In the genomic region with DNA sequence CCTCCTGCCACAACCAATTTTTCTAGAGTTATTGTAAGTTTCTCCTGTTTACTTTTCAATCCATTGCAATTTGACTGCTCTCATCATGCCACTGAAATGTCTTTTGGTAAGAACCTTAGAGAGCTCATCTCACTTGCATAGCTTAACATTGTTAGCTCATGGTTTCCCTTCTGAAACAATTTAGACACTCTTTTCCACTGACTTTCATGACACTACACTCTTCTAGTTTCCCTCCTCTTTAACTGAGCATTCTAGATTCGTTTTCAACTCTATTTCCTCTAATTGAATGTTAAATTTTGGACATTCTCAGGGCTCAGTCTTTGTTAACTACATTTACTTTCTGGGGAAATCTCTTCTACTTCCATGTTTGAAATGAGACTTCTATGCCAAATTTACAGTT, we compare ENCODE assay signal across 32 cellular contexts.
"Had no signal": no experiment of that assay in that cellular context is flagged by ENCODE, and none has a peak within 500 bp of the region (broad histone marks: within the 10 kb centered on the region; RNA-seq: fewer than 3 reads in every experiment).

No MANE protein-coding gene starts in this region.

- H3K4me1 ChIP-seq: ascending aorta, breast epithelium had no signal

- H3K27me3 ChIP-seq: ascending aorta, breast epithelium, cardiac muscle cell had no signal

- H3K9me3 Mint-ChIP-seq: activated CD4-positive, alpha-beta memory T cell treated with anti-CD3 and anti-CD28 coated beads for 36 hours; activated CD4-positive, alpha-beta T cell treated with anti-CD3 and anti-CD28 coated beads, Interleukin-2, amount 10 ng/mL, durations not matched to agents 24 days and 14 days; activated naive CD8-positive, alpha-beta T cell treated with anti-CD3 and anti-CD28 coated beads, Interleukin-2, amount 10 ng/mL, durations not matched to agents 7 days and 5 days; endodermal cell had no signal

- H3K27ac ChIP-seq: ascending aorta, breast epithelium, cardiac muscle cell, coronary artery, dorsolateral prefrontal cortex had no signal

- H3K27ac Mint-ChIP-seq: activated CD4-positive, alpha-beta memory T cell treated with anti-CD3 and anti-CD28 coated beads for 36 hours; activated CD4-positive, alpha-beta T cell treated with anti-CD3 and anti-CD28 coated beads for 36 hours; activated CD4-positive, alpha-beta T cell treated with anti-CD3 and anti-CD28 coated beads, Interleukin-2, amount 10 ng/mL, durations not matched to agents 24 days and 14 days; activated CD8-positive, alpha-beta memory T cell treated with anti-CD3 and anti-CD28 coated beads, Interleukin-2, amount 10 ng/mL, durations not matched to agents 7 days and 5 days; activated CD8-positive, alpha-beta T cell treated with anti-CD3 and anti-CD28 coated beads, Interleukin-2, amount 10 ng/mL, durations not matched to agents 7 days and 5 days; activated naive CD4-positive, alpha-beta T cell treated with anti-CD3 and anti-CD28 coated beads, Interleukin-2, amount 10 ng/mL, durations not matched to agents 7 days and 5 days; activated naive CD4-positive, alpha-beta T cell treated with anti-CD3 and anti-CD28 coated beads, Interleukin-2, amount 50 U/mL, for 72 hours; activated naive CD8-positive, alpha-beta T cell treated with anti-CD3 and anti-CD28 coated beads, Interleukin-2, amount 10 ng/mL, durations not matched to agents 7 days and 5 days; brain; dendritic cell treated with granulocyte-macrophage colony-stimulating factor and Interleukin-4, amounts not matched to agents 40 ng/mL and 50 ng/mL, for 4 days; endodermal cell; T-helper 2 cell treated with Interferon-gamma antibody and Interleukin-4, amounts not matched to agents 5 μg/mL and 100 μg/mL, for 36 hours had no signal

- H3K36me3 Mint-ChIP-seq: activated CD4-positive, alpha-beta memory T cell treated with anti-CD3 and anti-CD28 coated beads for 36 hours; activated CD8-positive, alpha-beta memory T cell treated with anti-CD3 and anti-CD28 coated beads, Interleukin-2, amount 10 ng/mL, durations not matched to agents 7 days and 5 days; activated naive CD4-positive, alpha-beta T cell treated with anti-CD3 and anti-CD28 coated beads, Interleukin-2, amount 10 ng/mL, durations not matched to agents 7 days and 5 days; activated naive CD4-positive, alpha-beta T cell treated with anti-CD3 and anti-CD28 coated beads, Interleukin-2, amount 50 U/mL, for 72 hours; activated naive CD8-positive, alpha-beta T cell treated with anti-CD3 and anti-CD28 coated beads, Interleukin-2, amount 10 ng/mL, durations not matched to agents 7 days and 5 days; brain had no signal

- H3K4me1 Mint-ChIP-seq: activated CD4-positive, alpha-beta T cell treated with anti-CD3 and anti-CD28 coated beads for 36 hours; activated CD4-positive, alpha-beta T cell treated with anti-CD3 and anti-CD28 coated beads, Interleukin-2, amount 10 ng/mL, durations not matched to agents 24 days and 14 days; activated CD8-positive, alpha-beta memory T cell treated with anti-CD3 and anti-CD28 coated beads, Interleukin-2, amount 10 ng/mL, durations not matched to agents 7 days and 5 days; activated naive CD4-positive, alpha-beta T cell treated with anti-CD3 and anti-CD28 coated beads, Interleukin-2, amount 10 ng/mL, durations not matched to agents 7 days and 5 days; activated naive CD8-positive, alpha-beta T cell treated with anti-CD3 and anti-CD28 coated beads, Interleukin-2, amount 10 ng/mL, durations not matched to agents 7 days and 5 days; brain had no signal

- H3K9me3 ChIP-seq: ascending aorta, breast epithelium had no signal

- H3K4me3 Mint-ChIP-seq: activated CD4-positive, alpha-beta memory T cell treated with anti-CD3 and anti-CD28 coated beads for 36 hours; activated CD4-positive, alpha-beta T cell treated with anti-CD3 and anti-CD28 coated beads for 36 hours; activated CD4-positive, alpha-beta T cell treated with anti-CD3 and anti-CD28 coated beads, Interleukin-2, amount 10 ng/mL, durations not matched to agents 24 days and 14 days; activated CD8-positive, alpha-beta memory T cell treated with anti-CD3 and anti-CD28 coated beads, Interleukin-2, amount 10 ng/mL, durations not matched to agents 7 days and 5 days; activated CD8-positive, alpha-beta T cell treated with anti-CD3 and anti-CD28 coated beads, Interleukin-2, amount 10 ng/mL, durations not matched to agents 7 days and 5 days; activated naive CD4-positive, alpha-beta T cell treated with anti-CD3 and anti-CD28 coated beads, Interleukin-2, amount 10 ng/mL, durations not matched to agents 7 days and 5 days; activated naive CD8-positive, alpha-beta T cell treated with anti-CD3 and anti-CD28 coated beads, Interleukin-2, amount 10 ng/mL, durations not matched to agents 7 days and 5 days; brain; dendritic cell treated with granulocyte-macrophage colony-stimulating factor and Interleukin-4, amounts not matched to agents 40 ng/mL and 50 ng/mL, for 4 days; endodermal cell; T-helper 2 cell treated with Interferon-gamma antibody and Interleukin-4, amounts not matched to agents 5 μg/mL and 100 μg/mL, for 36 hours had no signal

- H3K36me3 ChIP-seq: ascending aorta, breast epithelium, cardiac muscle cell had no signal

- ATAC-seq: activated CD4-positive, alpha-beta T cell treated with anti-CD3 and anti-CD28 coated beads for 36 hours; activated CD8-positive, alpha-beta memory T cell treated with anti-CD3 and anti-CD28 coated beads, Interleukin-2, amount 10 ng/mL, durations not matched to agents 7 days and 5 days; activated CD8-positive, alpha-beta T cell treated with anti-CD3 and anti-CD28 coated beads, Interleukin-2, amount 10 ng/mL, durations not matched to agents 7 days and 5 days; activated naive CD4-positive, alpha-beta T cell treated with anti-CD3 and anti-CD28 coated beads, Interleukin-2, amount 50 U/mL, for 72 hours; esophagus mucosa had no signal

- H3K27me3 Mint-ChIP-seq: activated CD4-positive, alpha-beta memory T cell treated with anti-CD3 and anti-CD28 coated beads for 36 hours; activated CD4-positive, alpha-beta T cell treated with anti-CD3 and anti-CD28 coated beads for 36 hours; activated CD4-positive, alpha-beta T cell treated with anti-CD3 and anti-CD28 coated beads, Interleukin-2, amount 10 ng/mL, durations not matched to agents 24 days and 14 days; activated CD8-positive, alpha-beta memory T cell treated with anti-CD3 and anti-CD28 coated beads, Interleukin-2, amount 10 ng/mL, durations not matched to agents 7 days and 5 days; activated naive CD4-positive, alpha-beta T cell treated with anti-CD3 and anti-CD28 coated beads, Interleukin-2, amount 10 ng/mL, durations not matched to agents 7 days and 5 days; activated naive CD8-positive, alpha-beta T cell treated with anti-CD3 and anti-CD28 coated beads, Interleukin-2, amount 10 ng/mL, durations not matched to agents 7 days and 5 days; dendritic cell treated with granulocyte-macrophage colony-stimulating factor and Interleukin-4, amounts not matched to agents 40 ng/mL and 50 ng/mL, for 4 days had no signal

- H3K4me3 ChIP-seq: ascending aorta, breast epithelium, cardiac muscle cell, coronary artery, dorsolateral prefrontal cortex had no signal

- DNase-seq: activated CD4-positive, alpha-beta memory T cell treated with anti-CD3 and anti-CD28 coated beads for 36 hours; activated CD4-positive, alpha-beta T cell treated with anti-CD3 and anti-CD28 coated beads for 36 hours; activated CD4-positive, alpha-beta T cell treated with anti-CD3 and anti-CD28 coated beads, Interleukin-2, amount 10 ng/mL, durations not matched to agents 24 days and 14 days; activated CD4-positive, CD25-positive, alpha-beta regulatory T cell; activated CD4-positive, CD25-positive, alpha-beta regulatory T cell treated with anti-CD3 and anti-CD28 coated beads, Interleukin-2, amount 50 U/mL, for 72 hours; activated CD8-positive, alpha-beta memory T cell treated with anti-CD3 and anti-CD28 coated beads, Interleukin-2, amount 10 ng/mL, durations not matched to agents 7 days and 5 days; activated CD8-positive, alpha-beta memory T cell treated with anti-CD3 and anti-CD28 coated beads, Interleukin-2, amount 50 U/mL, for 4 hours; activated CD8-positive, alpha-beta T cell treated with anti-CD3 and anti-CD28 coated beads, Interleukin-2, amount 10 ng/mL, durations not matched to agents 7 days and 5 days; activated gamma-delta T cell; activated naive CD4-positive, alpha-beta T cell; activated naive CD4-positive, alpha-beta T cell treated with anti-CD3 and anti-CD28 coated beads, Interleukin-2, amount 10 ng/mL, durations not matched to agents 7 days and 5 days; activated naive CD8-positive, alpha-beta T cell treated with anti-CD3 and anti-CD28 coated beads, Interleukin-2, amount 10 ng/mL, durations not matched to agents 7 days and 5 days; activated T-cell treated with anti-CD3 and anti-CD28 coated beads, Interleukin-2, amount 50 U/mL, for 1 hour; activated T-cell treated with anti-CD3 and anti-CD28 coated beads, Interleukin-2, amount 50 U/mL, for 48 hours; central memory CD4-positive, alpha-beta T cell; cerebellar nuclear complex; dorsolateral prefrontal cortex; effector memory CD4-positive, alpha-beta T cell; endodermal cell; foreskin fibroblast; head of caudate nucleus; hippocampal formation; T1000 had no signal
